ENCODE assay signal across 28 cellular contexts in genomic region chr9:126617003-126617739, GRCh38. TPM values are rescaled to one million over a fixed set of nuclear protein-coding genes. Genes with fewer than 3 reads are reported as not detected.
DNase-seq lines count a peak whose midpoint lies in the region; ATAC-seq, FAIRE-seq and TF ChIP-seq lines count a peak whose summit lies in the region.
"Had no signal": no experiment of that assay in that cellular context is flagged by ENCODE, and none has a peak within 500 bp of the region (broad histone marks: within the 10 kb centered on the region; RNA-seq: fewer than 3 reads in every experiment).

No MANE protein-coding gene starts in this region.

- no peaks in the 10 kb centered on the region for H4K20me1 ChIP-seq in Karpas-422 (ENCODE audit: insufficient read depth, low read depth, low read length)

- no CpG with 5 or more reads among the region's 16 CpGs for WGBS in trophoblast cell (ENCODE audit: extremely low coverage, insufficient coverage, insufficient read length)
- 19 to 24% methylated on average over 16 of the region's 16 CpGs for WGBS in sigmoid colon, 2 donors

- no peak overlapping the region for H4K8ac ChIP-seq in trophoblast cell (ENCODE audit: low read depth, low read length)

- no peak for ATAC-seq in RWPE2 (ENCODE audit: low read depth)
- ATAC-seq: activated T-cell treated with anti-CD3 and anti-CD28 coated beads, Interleukin-2, amount 50 U/mL, for 72 hours; stimulated activated memory B cell treated with anti-CD40 and anti-IgM and Interleukin-4, amounts not matched to agents 10 μg/mL and 1 μg/mL and 100 μg/mL, for 72 hours had no signal

- H3K4ac ChIP-seq in trophoblast cell (ENCODE audit: low read depth, low read length) = no peak overlapping the region

- no peaks in the 10 kb centered on the region for H3K4me1 ChIP-seq in RWPE2 (ENCODE audit: insufficient read depth, poor library complexity, severe bottlenecking)
- peaks cover 4 to 8% of the 10 kb centered on the region in 2 experiments for H3K4me1 ChIP-seq in trophoblast cell (ENCODE audit: control insufficient read depth in 1 of 2, insufficient read depth in 2 of 2, low read length in 2 of 2)
- H3K4me1 ChIP-seq in Karpas-422 (ENCODE audit: low read length) = no peaks in the 10 kb centered on the region
- H3K4me1 ChIP-seq in sigmoid colon = peaks cover 0 to 41% (median 37%) of the 10 kb centered on the region in 4 donors

- H3K79me1 ChIP-seq in trophoblast cell (ENCODE audit: low read length) = no peaks in the 10 kb centered on the region

- H3K36me3 ChIP-seq in RWPE2 (ENCODE audit: low read depth) (no peaks in the 10 kb centered on the region), trophoblast cell (ENCODE audit: control insufficient read depth in 1 of 2, insufficient read depth in 2 of 2, low read length in 2 of 2) (no peaks in the 10 kb centered on the region), Karpas-422 (ENCODE audit: insufficient read depth, low read length) (no peaks in the 10 kb centered on the region), sigmoid colon (no peaks in the 10 kb centered on the region)

- H3K27me3 ChIP-seq in RWPE2 (ENCODE audit: insufficient read depth, poor library complexity, severe bottlenecking) = peaks cover 77% of the 10 kb centered on the region
- H3K27me3 ChIP-seq in trophoblast cell (ENCODE audit: insufficient read depth, low read length) = peaks cover 96% of the 10 kb centered on the region
- no peaks in the 10 kb centered on the region for H3K27me3 ChIP-seq in Karpas-422 (ENCODE audit: low read length)
- peaks cover 66 to 96% (median 92%) of the 10 kb centered on the region in 3 donors for H3K27me3 ChIP-seq in sigmoid colon

- FAIRE-seq in frontal cortex (lab: Jason Lieb, UNC) = no peak
- FAIRE-seq: D721Med, H54, keratinocyte had no signal

- peak; percentile 3 for DNase-seq in Daoy (ENCODE audit: low read depth)
- DNase-seq in RWPE2 (ENCODE audit: low spot score) = peak; percentile 31
- peak; percentile 1 to 24 for DNase-seq in frontal cortex (ENCODE audit: low spot score in 2 of 2)
- no peak for DNase-seq in trophoblast cell
- DNase-seq in NCI-H526 (lab: John Stamatoyannopoulos, UW) = no peak
- DNase-seq in Karpas-422 = no peak
- DNase-seq in sigmoid colon = no peak
- DNase-seq: activated CD4-positive, alpha-beta T cell treated with anti-CD3 and anti-CD28 coated beads for 4 hours; activated naive CD4-positive, alpha-beta T cell treated with anti-CD3 and anti-CD28 coated beads for 36 hours; activated T-cell treated with anti-CD3 and anti-CD28 coated beads, Interleukin-2, amount 50 U/mL, for 72 hours; amygdala; C1 segment of cervical spinal cord; EL; Kasumi-1; NCI-H1930; NCI-H2227 treated with DMSO at 0.1 percent for 48 hours; NCI-H748 treated with DMSO at 0.1 percent for 48 hours; stimulated activated CD4-positive, alpha-beta T cell treated with anti-CD3 and anti-CD28 coated beads, Interleukin-4, amount 100 ng/mL, for 1 hour had no signal

- TF ChIP-seq EP300 in sigmoid colon (IDR thresholded peaks at IDR 0.05) = no peak

- intact Hi-C loops in sigmoid colon (cut with DNase I) = no loop called here

- no peak overlapping the region for H2BK5ac ChIP-seq in trophoblast cell (ENCODE audit: low read depth, low read length, poor library complexity)

- H2BK120ac ChIP-seq in trophoblast cell (ENCODE audit: insufficient read depth, low read length, poor library complexity) = no peak overlapping the region

- no peak overlapping the region for H3K23ac ChIP-seq in trophoblast cell (ENCODE audit: low read length)

- H3K79me2 ChIP-seq in trophoblast cell (ENCODE audit: control insufficient read depth, insufficient read depth, low read length, poor library complexity) (no peaks in the 10 kb centered on the region), Karpas-422 (ENCODE audit: low read length) (no peaks in the 10 kb centered on the region)

- peak overlapping the region; percentile 13 for H3K9ac ChIP-seq in trophoblast cell (ENCODE audit: low read length)
- no peak overlapping the region for H3K9ac ChIP-seq in Karpas-422 (ENCODE audit: low read length)

- no peak overlapping the region for H2AK5ac ChIP-seq in trophoblast cell (ENCODE audit: low read length)

- TF ChIP-seq POLR2A in sigmoid colon (IDR thresholded peaks at IDR 0.05) = no peak

- H3K9me2 ChIP-seq in Karpas-422 (replicated peaks; ENCODE audit: insufficient read depth, low read length) = no peaks in the 10 kb centered on the region

- TF ChIP-seq CTCF in RWPE2 (IDR thresholded peaks at IDR 0.05; ENCODE audit: poor library complexity, severe bottlenecking) (no peak), sigmoid colon (IDR thresholded peaks at IDR 0.05) (no peak)

- no peak overlapping the region for H4K12ac ChIP-seq in trophoblast cell (ENCODE audit: low read depth, low read length)

- H3K4me3 ChIP-seq in RWPE2 (ENCODE audit: severe bottlenecking) (no peak overlapping the region), trophoblast cell (ENCODE audit: low read depth, low read length) (no peak overlapping the region), Karpas-422 (ENCODE audit: low read length) (no peak overlapping the region), sigmoid colon (no peak overlapping the region)

- no peak overlapping the region for H3K14ac ChIP-seq in trophoblast cell (ENCODE audit: low read length)

- H3K18ac ChIP-seq in trophoblast cell (ENCODE audit: low read length) = no peak overlapping the region

- H3K27ac ChIP-seq in RWPE2 (ENCODE audit: poor library complexity, severe bottlenecking) = no peak overlapping the region
- H3K27ac ChIP-seq in trophoblast cell (ENCODE audit: low read depth, low read length) = no peak overlapping the region
- no peak overlapping the region for H3K27ac ChIP-seq in Karpas-422 (ENCODE audit: low read length)
- no peak overlapping the region for H3K27ac ChIP-seq in sigmoid colon

- H3K4me2 ChIP-seq in trophoblast cell (ENCODE audit: low read length) (no peak overlapping the region), Karpas-422 (ENCODE audit: low read depth, low read length, poor library complexity, severe bottlenecking) (no peak overlapping the region)

- H3K9me3 ChIP-seq in RWPE2 (ENCODE audit: severe bottlenecking) (no peaks in the 10 kb centered on the region), trophoblast cell (ENCODE audit: insufficient read depth, low read depth, low read length) (peaks cover 6% of the 10 kb centered on the region), Karpas-422 (ENCODE audit: low read length) (no peaks in the 10 kb centered on the region), sigmoid colon (no peaks in the 10 kb centered on the region)

- H2BK12ac ChIP-seq in trophoblast cell (ENCODE audit: low read length) = no peak overlapping the region

- no peak overlapping the region for H4K91ac ChIP-seq in trophoblast cell (ENCODE audit: low read depth, low read length)

- H2AFZ ChIP-seq in trophoblast cell (ENCODE audit: insufficient read depth, low read length, poor library complexity) = no peak overlapping the region
- H2AFZ ChIP-seq in Karpas-422 (ENCODE audit: low read length) = no peak overlapping the region

RNA-seq across cellular contexts. Expression of gene LMX1B, which starts 3.4 kb away (rescaled TPM):
- total RNA-seq in Daoy (2014; rRNA removed; shearing (Covaris generic)) = 1.5 and 4.6 TPM in 2 replicates
- total RNA-seq in frontal cortex (under 0.01 TPM), sigmoid colon (1 to 10 TPM in 1 of 4 donors, under 1 TPM in 3; 0.14 to 1.4 (median 0.36) TPM)
- polyA plus RNA-seq in trophoblast cell (2013) = 0.08 and 0.21 TPM in 2 replicates
- not detected in 2 replicates for total RNA-seq in Karpas-422 (2014; rRNA removed; shearing (Covaris generic); ENCODE audit: low replicate concordance)
- polyA plus RNA-seq in sigmoid colon = under 1 TPM in 1 of 3 donors, not detected in 2; 0.12 TPM
- total RNA-seq: activated naive CD4-positive, alpha-beta T cell treated with anti-CD3 and anti-CD28 coated beads for 36 hours; activated T-cell treated with anti-CD3 and anti-CD28 coated beads, Interleukin-2, amount 50 U/mL, for 72 hours; fibroblast of lung; mononuclear cell; renal cortical epithelial cell; RPMI7951; T-helper 2 cell treated with Interferon-gamma antibody and Interleukin-4, amounts not matched to agents 100 ng/mL and 5 ng/mL, for 36 hours; temporal lobe had no signal
- polyA plus RNA-seq: fibroblast of lung had no signal

Comparison
In these comparisons a context has a peak if more than half of its experiments do, and no peak if none do; other contexts are left out.
1. DNase-seq: peak in Daoy (single experiment), RWPE2 (single experiment) and frontal cortex (2 of 2); none in trophoblast cell (0 of 2), NCI-H526 (0 of 2), Karpas-422 (single experiment) and sigmoid colon (single experiment).